11 cellular contexts compared by ENCODE assay signal in the genomic region with DNA sequence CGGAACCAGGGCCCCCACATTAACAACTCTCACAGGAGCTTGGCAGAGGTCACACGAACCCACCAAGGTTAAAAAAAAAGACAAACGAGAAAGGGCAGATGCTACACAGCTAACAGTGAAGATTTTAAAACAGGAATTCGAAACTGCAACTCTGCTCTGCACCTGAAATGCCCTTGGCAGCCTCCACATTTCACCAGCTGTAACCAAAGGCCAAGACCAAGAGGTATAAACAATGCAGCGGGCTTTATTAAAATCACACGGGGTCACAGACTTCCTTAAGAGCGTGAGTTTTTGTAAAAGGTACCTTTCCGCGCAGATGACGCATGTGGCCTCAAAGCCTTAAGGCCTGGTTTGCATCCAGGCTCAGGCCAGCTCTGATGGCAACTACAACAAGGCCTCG.
DNase-seq lines count a peak whose midpoint lies in the region; ATAC-seq and TF ChIP-seq lines count a peak whose summit lies in the region.
"Had no signal": no experiment of that assay in that cellular context is flagged by ENCODE, and none has a peak within 500 bp of the region (broad histone marks: within the 10 kb centered on the region; RNA-seq: fewer than 3 reads in every experiment).

No MANE protein-coding gene starts in this region.

- no peak overlapping the region for H3K4me3 Mint-ChIP-seq in GM23338
- H3K4me3 Mint-ChIP-seq in neural crest cell: no peak overlapping the region
- H3K4me3 Mint-ChIP-seq: stimulated activated naive CD8-positive, alpha-beta T cell treated with anti-CD3 and anti-CD28 coated beads, Interleukin-15, Interleukin-2, amounts not matched to agents 100 ng/mL and 50 ng/mL, for 24 hours had no signal

- H3K4me3 ChIP-seq in GM23338: no peak overlapping the region
- H3K4me3 ChIP-seq in neuronal stem cell (ENCODE audit: low read length in 2 of 2): no peak overlapping the region

- H3K4ac ChIP-seq in neuronal stem cell (ENCODE audit: low read length): no peak overlapping the region

- H3K36me3 ChIP-seq in GM23338 (ENCODE audit: insufficient read depth): no peaks in the 10 kb centered on the region
- H3K36me3 ChIP-seq in neuronal stem cell (replicated peaks in 1 of 2; ENCODE audit: control insufficient read depth in 2 of 2, insufficient read depth in 2 of 2, low read length in 2 of 2): peaks cover 0 to 11% of the 10 kb centered on the region in 2 donors

- H3K9me3 Mint-ChIP-seq in GM23338 (no peaks in the 10 kb centered on the region), neural crest cell (no peaks in the 10 kb centered on the region)
- H3K9me3 Mint-ChIP-seq: stimulated activated naive CD8-positive, alpha-beta T cell treated with anti-CD3 and anti-CD28 coated beads, Interleukin-15, Interleukin-2, amounts not matched to agents 100 ng/mL and 50 ng/mL, for 24 hours had no signal

- H3K79me2 ChIP-seq in GM23338 (replicated peaks; ENCODE audit: insufficient read depth): peaks cover 98% of the 10 kb centered on the region

- peaks cover 4% of the 10 kb centered on the region; the same call in 1 of the 2 replicates for H3F3A ChIP-seq in GM23338 (replicated peaks; ENCODE audit: low read depth)

- H3K27ac Mint-ChIP-seq in GM23338 (no peak overlapping the region), neural crest cell (ENCODE audit: unreplicated experiment) (peak overlapping the region; percentile 22)
- H3K27ac Mint-ChIP-seq: stimulated activated naive CD8-positive, alpha-beta T cell treated with anti-CD3 and anti-CD28 coated beads, Interleukin-15, Interleukin-2, amounts not matched to agents 100 ng/mL and 50 ng/mL, for 24 hours had no signal

- H3K9me3 ChIP-seq in neuronal stem cell (replicated peaks in 1 of 2; ENCODE audit: control insufficient read depth in 2 of 2, insufficient read depth in 1 of 2, low read depth in 1 of 2, low read length in 2 of 2): no peaks in the 10 kb centered on the region

- H3K4me1 Mint-ChIP-seq in GM23338: peaks cover 91% of the 10 kb centered on the region
- H3K4me1 Mint-ChIP-seq in neural crest cell: peaks cover 80% of the 10 kb centered on the region

- no peak for DNase-seq in GM23338 (ENCODE audit: low spot score)
- DNase-seq in neural crest cell (ENCODE audit: low read depth, low spot score): no peak
- no peak for DNase-seq in posterior cingulate gyrus
- no peak for DNase-seq in DMS79 (lab: John Stamatoyannopoulos, UW)
- no peak for DNase-seq in NCI-H2029 treated with DMSO at 0.1 percent for 48 hours (lab: John Stamatoyannopoulos, UW)
- DNase-seq in neuronal stem cell (ENCODE audit: low spot score): no peak
- DNase-seq: activated CD4-positive, CD25-positive, alpha-beta regulatory T cell treated with anti-CD3 and anti-CD28 coated beads, Interleukin-2, amount 50 U/mL, for 72 hours; left cardiac atrium had no signal

- ATAC-seq in GM18870 (IDR thresholded peaks at IDR 0.05; ENCODE audit: unreplicated experiment): peak; percentile 22
- ATAC-seq in GM23338: no peak
- peak; percentile 47 for ATAC-seq in HG03565 (IDR thresholded peaks at IDR 0.05; ENCODE audit: unreplicated experiment)
- ATAC-seq: left cardiac atrium had no signal

- H3K36me3 Mint-ChIP-seq in GM23338 (ENCODE audit: low read depth) (no peaks in the 10 kb centered on the region), neural crest cell (ENCODE audit: low read depth) (no peaks in the 10 kb centered on the region)

- H2AFZ ChIP-seq in GM23338: no peak overlapping the region
- no peak overlapping the region for H2AFZ ChIP-seq in neuronal stem cell (ENCODE audit: low read length)

- no peak overlapping the region for H3K18ac ChIP-seq in neuronal stem cell (ENCODE audit: low read length)

- no peak overlapping the region for H2AK5ac ChIP-seq in neuronal stem cell (ENCODE audit: low read depth, low read length)

- H3K23ac ChIP-seq in neuronal stem cell (ENCODE audit: low read depth, low read length, poor library complexity): no peak overlapping the region

- peaks cover 94% of the 10 kb centered on the region for H3K4me1 ChIP-seq in GM23338 (ENCODE audit: insufficient read depth)
- peaks cover 22 to 46% of the 10 kb centered on the region in 2 donors for H3K4me1 ChIP-seq in neuronal stem cell (ENCODE audit: control insufficient read depth in 2 of 2, insufficient read depth in 1 of 2, low read depth in 1 of 2, low read length in 2 of 2)

- no CpG with 5 or more reads among the region's 11 CpGs for WGBS in neuronal stem cell (ENCODE audit: extremely low coverage in 2 of 2, insufficient read length in 2 of 2, insufficient replicate concordance in 1 of 2), 2 donors

- H4K20me1 ChIP-seq in GM23338 (replicated peaks; ENCODE audit: insufficient read depth): peaks cover 61% of the 10 kb centered on the region

- no peak overlapping the region for H3K14ac ChIP-seq in neuronal stem cell (ENCODE audit: low read length)

- no peak overlapping the region for H3K9ac ChIP-seq in neuronal stem cell (ENCODE audit: low read depth, low read length, poor library complexity)

- intact Hi-C loops in posterior cingulate gyrus (cut with DNase I): no loop called here

- no peak overlapping the region for H2BK15ac ChIP-seq in neuronal stem cell (ENCODE audit: low read length)

- no peak overlapping the region for H2BK12ac ChIP-seq in neuronal stem cell (ENCODE audit: low read length)

- H3K4me2 ChIP-seq in GM23338: no peak overlapping the region
- no peak overlapping the region for H3K4me2 ChIP-seq in neuronal stem cell (ENCODE audit: insufficient read depth, low read length, poor library complexity, severe bottlenecking)

- no peak overlapping the region for H2BK120ac ChIP-seq in neuronal stem cell (ENCODE audit: low read depth, low read length)

- no peak overlapping the region for H4K91ac ChIP-seq in neuronal stem cell (ENCODE audit: low read depth, low read length, poor library complexity)

- peak overlapping the region; percentile 48; the same call in 1 of the 2 replicates for H3K27ac ChIP-seq in GM23338 (ENCODE audit: low read depth)
- no peak overlapping the region for H3K27ac ChIP-seq in neuronal stem cell (replicated peaks; ENCODE audit: low read length)

- peaks cover 11% of the 10 kb centered on the region for H3K79me1 ChIP-seq in neuronal stem cell (ENCODE audit: low read depth, low read length)

- no peaks in the 10 kb centered on the region for H3K9me2 ChIP-seq in GM23338 (ENCODE audit: insufficient read depth)

- TF ChIP-seq CTCF in GM23338 (conservative IDR thresholded peaks at IDR 0.05; ENCODE audit: low read depth in 2 of 2) (no peak), neural crest cell (conservative IDR thresholded peaks at IDR 0.05) (no peak)

- H3K27me3 Mint-ChIP-seq in GM23338 (ENCODE audit: insufficient read depth, low read depth, poor library complexity) (peaks cover 13% of the 10 kb centered on the region), neural crest cell (ENCODE audit: low read depth) (no peaks in the 10 kb centered on the region)
- H3K27me3 Mint-ChIP-seq: stimulated activated naive CD8-positive, alpha-beta T cell treated with anti-CD3 and anti-CD28 coated beads, Interleukin-15, Interleukin-2, amounts not matched to agents 100 ng/mL and 50 ng/mL, for 24 hours had no signal

- H4K8ac ChIP-seq in neuronal stem cell (ENCODE audit: low read depth, low read length): no peak overlapping the region

- H3K27me3 ChIP-seq in GM23338 (ENCODE audit: insufficient read depth): no peaks in the 10 kb centered on the region
- H3K27me3 ChIP-seq in neuronal stem cell (ENCODE audit: control insufficient read depth in 3 of 3, insufficient read depth in 3 of 3, low read depth in 1 of 3, low read length in 3 of 3): no peaks in the 10 kb centered on the region

- no peak overlapping the region for H2BK5ac ChIP-seq in neuronal stem cell (ENCODE audit: low read length)

TF ChIP-seq in GM23338, 12 proteins besides CTCF, POLR2A, EP300 and RAD21 (continues in another document):
- TF ChIP-seq, protein P1, sequence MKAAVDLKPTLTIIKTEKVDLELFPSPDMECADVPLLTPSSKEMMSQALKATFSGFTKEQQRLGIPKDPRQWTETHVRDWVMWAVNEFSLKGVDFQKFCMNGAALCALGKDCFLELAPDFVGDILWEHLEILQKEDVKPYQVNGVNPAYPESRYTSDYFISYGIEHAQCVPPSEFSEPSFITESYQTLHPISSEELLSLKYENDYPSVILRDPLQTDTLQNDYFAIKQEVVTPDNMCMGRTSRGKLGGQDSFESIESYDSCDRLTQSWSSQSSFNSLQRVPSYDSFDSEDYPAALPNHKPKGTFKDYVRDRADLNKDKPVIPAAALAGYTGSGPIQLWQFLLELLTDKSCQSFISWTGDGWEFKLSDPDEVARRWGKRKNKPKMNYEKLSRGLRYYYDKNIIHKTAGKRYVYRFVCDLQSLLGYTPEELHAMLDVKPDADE (IDR thresholded peaks at IDR 0.05): no peak
- TF ChIP-seq EZH2phosphoT487 (IDR thresholded peaks at IDR 0.05; ENCODE audit: unreplicated experiment): no peak
- TF ChIP-seq, protein P2, sequence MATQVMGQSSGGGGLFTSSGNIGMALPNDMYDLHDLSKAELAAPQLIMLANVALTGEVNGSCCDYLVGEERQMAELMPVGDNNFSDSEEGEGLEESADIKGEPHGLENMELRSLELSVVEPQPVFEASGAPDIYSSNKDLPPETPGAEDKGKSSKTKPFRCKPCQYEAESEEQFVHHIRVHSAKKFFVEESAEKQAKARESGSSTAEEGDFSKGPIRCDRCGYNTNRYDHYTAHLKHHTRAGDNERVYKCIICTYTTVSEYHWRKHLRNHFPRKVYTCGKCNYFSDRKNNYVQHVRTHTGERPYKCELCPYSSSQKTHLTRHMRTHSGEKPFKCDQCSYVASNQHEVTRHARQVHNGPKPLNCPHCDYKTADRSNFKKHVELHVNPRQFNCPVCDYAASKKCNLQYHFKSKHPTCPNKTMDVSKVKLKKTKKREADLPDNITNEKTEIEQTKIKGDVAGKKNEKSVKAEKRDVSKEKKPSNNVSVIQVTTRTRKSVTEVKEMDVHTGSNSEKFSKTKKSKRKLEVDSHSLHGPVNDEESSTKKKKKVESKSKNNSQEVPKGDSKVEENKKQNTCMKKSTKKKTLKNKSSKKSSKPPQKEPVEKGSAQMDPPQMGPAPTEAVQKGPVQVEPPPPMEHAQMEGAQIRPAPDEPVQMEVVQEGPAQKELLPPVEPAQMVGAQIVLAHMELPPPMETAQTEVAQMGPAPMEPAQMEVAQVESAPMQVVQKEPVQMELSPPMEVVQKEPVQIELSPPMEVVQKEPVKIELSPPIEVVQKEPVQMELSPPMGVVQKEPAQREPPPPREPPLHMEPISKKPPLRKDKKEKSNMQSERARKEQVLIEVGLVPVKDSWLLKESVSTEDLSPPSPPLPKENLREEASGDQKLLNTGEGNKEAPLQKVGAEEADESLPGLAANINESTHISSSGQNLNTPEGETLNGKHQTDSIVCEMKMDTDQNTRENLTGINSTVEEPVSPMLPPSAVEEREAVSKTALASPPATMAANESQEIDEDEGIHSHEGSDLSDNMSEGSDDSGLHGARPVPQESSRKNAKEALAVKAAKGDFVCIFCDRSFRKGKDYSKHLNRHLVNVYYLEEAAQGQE (IDR thresholded peaks at IDR 0.05; ENCODE audit: unreplicated experiment): no peak
- no peak for TF ChIP-seq ZNF114 (CRISPR knock-in tag; IDR thresholded peaks at IDR 0.05)
- no peak for TF ChIP-seq NANOG (IDR thresholded peaks at IDR 0.05; ENCODE audit: borderline replicate concordance)
- TF ChIP-seq ZNF331 (CRISPR knock-in tag; IDR thresholded peaks at IDR 0.05; ENCODE audit: low read depth): no peak
- TF ChIP-seq CREB1 (CRISPR knock-in tag; IDR thresholded peaks at IDR 0.05; ENCODE audit: low read depth): no peak
- no peak for TF ChIP-seq STAT1 (IDR thresholded peaks at IDR 0.05; ENCODE audit: unreplicated experiment)
